27 cellular contexts compared by ENCODE assay signal in the genomic region with DNA sequence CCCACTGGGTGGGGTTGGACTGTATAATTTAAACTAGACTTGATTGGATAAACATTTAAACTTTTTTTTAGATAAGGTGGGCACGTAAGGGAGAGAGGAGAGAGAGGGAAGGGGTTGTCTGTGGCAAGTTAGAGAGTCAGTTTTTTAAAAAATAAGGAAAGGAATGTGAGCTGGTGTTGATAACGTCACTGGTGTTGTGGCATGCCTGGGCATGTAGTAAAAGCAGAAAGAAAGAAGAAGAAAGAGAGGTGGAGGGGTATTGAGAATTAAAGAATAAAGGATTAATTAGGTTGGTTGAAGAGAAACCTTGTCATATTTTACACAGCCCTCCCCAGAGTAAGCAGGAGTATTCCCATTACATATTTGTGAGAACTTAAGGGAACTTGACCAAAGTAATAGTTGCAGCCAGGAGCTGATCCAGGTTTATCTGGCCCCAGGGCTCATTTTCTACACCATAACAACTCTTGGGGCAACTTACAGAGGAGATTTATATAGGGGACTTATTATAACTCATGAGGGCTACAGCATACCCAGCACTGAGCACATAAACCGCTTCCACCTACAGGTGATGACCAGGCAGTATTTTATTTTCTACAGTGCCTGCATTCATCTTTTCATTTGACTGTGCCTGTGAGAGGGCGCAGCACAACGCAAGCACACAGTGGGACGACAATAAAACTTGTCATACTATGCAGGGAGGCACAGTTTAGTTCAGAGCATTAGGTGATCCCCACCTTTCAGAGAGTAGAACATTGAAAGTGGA.
DNase-seq lines count a peak whose midpoint lies in the region; ATAC-seq, FAIRE-seq and TF ChIP-seq lines count a peak whose summit lies in the region.
"Had no signal": no experiment of that assay in that cellular context is flagged by ENCODE, and none has a peak within 500 bp of the region (broad histone marks: within the 10 kb centered on the region; RNA-seq: fewer than 3 reads in every experiment).

No MANE protein-coding gene starts in this region.

- H3K27ac ChIP-seq in astrocyte (ENCODE audit: low read depth, low read length) (no peak overlapping the region), neuronal stem cell (replicated peaks; ENCODE audit: low read length) (no peak overlapping the region), WERI-Rb-1 (no peak overlapping the region)
- H3K27ac ChIP-seq: brain microvascular endothelial cell, HL-60, pancreas, right atrium auricular region had no signal

- no peaks in the 10 kb centered on the region for H3K79me1 ChIP-seq in neuronal stem cell (ENCODE audit: low read depth, low read length)

- H3K4me1 Mint-ChIP-seq in HFFc6 (ENCODE audit: low read depth), result peaks cover 26% of the 10 kb centered on the region
- peaks cover 14% of the 10 kb centered on the region for H3K4me1 Mint-ChIP-seq in astrocyte (ENCODE audit: low read depth, unreplicated experiment)
- H3K4me1 Mint-ChIP-seq: nephron had no signal

- H3K9me3 ChIP-seq in astrocyte (ENCODE audit: insufficient read depth, low read depth, low read length) (no peaks in the 10 kb centered on the region), neuronal stem cell (replicated peaks in 1 of 2; ENCODE audit: control insufficient read depth in 2 of 2, insufficient read depth in 1 of 2, low read depth in 1 of 2, low read length in 2 of 2) (no peaks in the 10 kb centered on the region), WERI-Rb-1 (ENCODE audit: severe bottlenecking) (no peaks in the 10 kb centered on the region)
- H3K9me3 ChIP-seq: pancreas, SK-N-SH had no signal

- H3K23ac ChIP-seq in neuronal stem cell (ENCODE audit: low read depth, low read length, poor library complexity), result no peak overlapping the region

- no peaks in the 10 kb centered on the region for H3K79me2 ChIP-seq in astrocyte (ENCODE audit: insufficient read depth, low read length)

- H3K4me3 ChIP-seq in astrocyte (ENCODE audit: insufficient read depth, low read depth, low read length) (no peak overlapping the region), neuronal stem cell (ENCODE audit: low read length in 2 of 2) (no peak overlapping the region), WERI-Rb-1 (ENCODE audit: low read depth, low read length) (no peak overlapping the region)
- H3K4me3 ChIP-seq: GM12878, pancreas, right atrium auricular region had no signal

- H3K36me3 Mint-ChIP-seq in HFFc6 (ENCODE audit: low read depth) (peaks cover 5% of the 10 kb centered on the region), astrocyte (ENCODE audit: low read depth, unreplicated experiment) (no peaks in the 10 kb centered on the region)

- H3K4me1 ChIP-seq in astrocyte (ENCODE audit: insufficient read depth, low read length) (no peaks in the 10 kb centered on the region), neuronal stem cell (ENCODE audit: control insufficient read depth in 2 of 2, insufficient read depth in 1 of 2, low read depth in 1 of 2, low read length in 2 of 2) (no peaks in the 10 kb centered on the region)
- H3K4me1 ChIP-seq: pancreas, right atrium auricular region had no signal

- no peaks in the 10 kb centered on the region for H3K9me3 Mint-ChIP-seq in HFFc6
- H3K9me3 Mint-ChIP-seq in astrocyte (ENCODE audit: unreplicated experiment), result peaks cover 2% of the 10 kb centered on the region
- H3K9me3 Mint-ChIP-seq: nephron had no signal

- H3K4me3 Mint-ChIP-seq in HFFc6 (no peak overlapping the region), astrocyte (ENCODE audit: unreplicated experiment) (no peak overlapping the region)
- H3K4me3 Mint-ChIP-seq: CD4-positive, CD25-positive, alpha-beta regulatory T cell; nephron; stimulated activated naive B cell treated with anti-CD40 and anti-IgM and Interleukin-4, amounts not matched to agents 10 μg/mL and 1 μg/mL and 100 μg/mL, for 72 hours; T-helper 17 cell had no signal

- no peak for TF ChIP-seq CTCF in HFFc6 (IDR thresholded peaks at IDR 0.05)
- TF ChIP-seq CTCF in astrocyte (IDR thresholded peaks at IDR 0.05; ENCODE audit: insufficient read depth, low read depth, low read length), result no peak
- TF ChIP-seq CTCF in WERI-Rb-1 (IDR thresholded peaks at IDR 0.05; ENCODE audit: low read depth, low read length), result no peak

- no peak for FAIRE-seq in astrocyte (lab: Jason Lieb, UNC)
- FAIRE-seq: GM12878, islet of Langerhans, pancreas had no signal

- no peaks in the 10 kb centered on the region for H4K20me1 ChIP-seq in astrocyte (ENCODE audit: insufficient read depth, low read length)

- H3K9ac ChIP-seq in astrocyte (ENCODE audit: low read length), result no peak overlapping the region
- no peak overlapping the region for H3K9ac ChIP-seq in neuronal stem cell (ENCODE audit: low read depth, low read length, poor library complexity)
- H3K9ac ChIP-seq: SK-N-SH had no signal

- H3K4ac ChIP-seq in neuronal stem cell (ENCODE audit: low read length), result no peak overlapping the region

- no peak for ATAC-seq in HG03439 (IDR thresholded peaks at IDR 0.05; ENCODE audit: unreplicated experiment)
- ATAC-seq: GM12878; left ventricle myocardium superior; pancreas; stimulated activated naive B cell treated with anti-CD40 and anti-IgM and Interleukin-4, amounts not matched to agents 10 μg/mL and 1 μg/mL and 100 μg/mL, for 72 hours; T-helper 17 cell had no signal

- no peaks in the 10 kb centered on the region for H3K27me3 ChIP-seq in astrocyte (ENCODE audit: insufficient read depth, low read length)
- H3K27me3 ChIP-seq in neuronal stem cell (ENCODE audit: control insufficient read depth in 3 of 3, insufficient read depth in 3 of 3, low read depth in 1 of 3, low read length in 3 of 3), result no peaks in the 10 kb centered on the region
- H3K27me3 ChIP-seq in WERI-Rb-1 (ENCODE audit: insufficient read depth, low read depth, severe bottlenecking), result no peaks in the 10 kb centered on the region
- H3K27me3 ChIP-seq: brain microvascular endothelial cell, pancreas, right atrium auricular region had no signal

- H4K8ac ChIP-seq in neuronal stem cell (ENCODE audit: low read depth, low read length), result no peak overlapping the region

- no peak overlapping the region for H2BK120ac ChIP-seq in neuronal stem cell (ENCODE audit: low read depth, low read length)

- H3K27me3 Mint-ChIP-seq in HFFc6 (ENCODE audit: insufficient read depth) (no peaks in the 10 kb centered on the region), astrocyte (ENCODE audit: low read depth, unreplicated experiment) (no peaks in the 10 kb centered on the region)
- H3K27me3 Mint-ChIP-seq: CD4-positive, CD25-positive, alpha-beta regulatory T cell; stimulated activated naive B cell treated with anti-CD40 and anti-IgM and Interleukin-4, amounts not matched to agents 10 μg/mL and 1 μg/mL and 100 μg/mL, for 72 hours had no signal

- H4K91ac ChIP-seq in neuronal stem cell (ENCODE audit: low read depth, low read length, poor library complexity), result no peak overlapping the region

- no peak overlapping the region for H2AK5ac ChIP-seq in neuronal stem cell (ENCODE audit: low read depth, low read length)

- H2BK12ac ChIP-seq in neuronal stem cell (ENCODE audit: low read length), result no peak overlapping the region

- H3K27ac Mint-ChIP-seq in HFFc6, result peak overlapping the region; percentile 47
- H3K27ac Mint-ChIP-seq in astrocyte (ENCODE audit: unreplicated experiment), result peak overlapping the region; percentile 87
- H3K27ac Mint-ChIP-seq: nephron; stimulated activated naive B cell treated with anti-CD40 and anti-IgM and Interleukin-4, amounts not matched to agents 10 μg/mL and 1 μg/mL and 100 μg/mL, for 72 hours; T-helper 17 cell had no signal

- H3K14ac ChIP-seq in neuronal stem cell (ENCODE audit: low read length), result no peak overlapping the region

- H2BK5ac ChIP-seq in neuronal stem cell (ENCODE audit: low read length), result no peak overlapping the region

- peak overlapping the region; percentile 18 for H2AFZ ChIP-seq in astrocyte (ENCODE audit: low read depth, low read length)
- peak overlapping the region; percentile 11 for H2AFZ ChIP-seq in neuronal stem cell (ENCODE audit: low read length)

- no peak overlapping the region for H2BK15ac ChIP-seq in neuronal stem cell (ENCODE audit: low read length)

- WGBS in neuronal stem cell (ENCODE audit: extremely low coverage in 2 of 2, insufficient read length in 2 of 2, insufficient replicate concordance in 1 of 2), 2 donors, result no CpG with 5 or more reads among the region's 6 CpGs

- H3K4me2 ChIP-seq in astrocyte (ENCODE audit: low read length), result no peak overlapping the region
- no peak overlapping the region for H3K4me2 ChIP-seq in neuronal stem cell (ENCODE audit: insufficient read depth, low read length, poor library complexity, severe bottlenecking)
- H3K4me2 ChIP-seq: SK-N-SH had no signal

- DNase-seq in HFFc6 (no peak), astrocyte (ENCODE audit: low read depth) (peak; percentile 20), fibroblast of peridontal ligament (ENCODE audit: extremely low read depth) (peak; percentile 16), neuronal stem cell (ENCODE audit: low spot score) (no peak), WERI-Rb-1 (no peak)
- no peak for DNase-seq in stimulated activated CD4-positive, alpha-beta T cell treated with anti-CD3 and anti-CD28 coated beads, Interleukin-1b, Interleukin-23, amount 100 ng/mL, for 48 hours
- DNase-seq in activated T-cell treated with anti-CD3 and anti-CD28 coated beads, Interleukin-2, amount 50 U/mL, for 48 hours, result no peak
- DNase-seq: activated gamma-delta T cell treated with Interleukin-2 at 50 U/mL for 16 hours; activated T-cell treated with anti-CD3 and anti-CD28 coated beads for 4 hours; brain microvascular endothelial cell; CD4-positive, CD25-positive, alpha-beta regulatory T cell; EL; Kasumi-1; left ventricle myocardium superior; NCI-H2171; NCI-H510A; pancreas; SK-N-SH; stimulated activated CD4-positive, alpha-beta T cell treated with anti-CD3 and anti-CD28 coated beads, Interleukin-4, amount 100 ng/mL, for 4 hours; stimulated activated naive B cell treated with anti-CD40 and anti-IgM and Interleukin-4, amounts not matched to agents 10 μg/mL and 1 μg/mL and 100 μg/mL, for 72 hours; T-helper 17 cell had no signal

- H3K18ac ChIP-seq in neuronal stem cell (ENCODE audit: low read length), result peak overlapping the region; percentile 57

- H3K36me3 ChIP-seq in astrocyte (ENCODE audit: insufficient read depth, low read length), result no peaks in the 10 kb centered on the region
- no peaks in the 10 kb centered on the region for H3K36me3 ChIP-seq in neuronal stem cell (replicated peaks in 1 of 2; ENCODE audit: control insufficient read depth in 2 of 2, insufficient read depth in 2 of 2, low read length in 2 of 2)
- no peaks in the 10 kb centered on the region for H3K36me3 ChIP-seq in WERI-Rb-1
- H3K36me3 ChIP-seq: brain microvascular endothelial cell, pancreas had no signal

Comparison
In these comparisons a context has a peak if more than half of its experiments do, and no peak if none do; other contexts are left out.
1. DNase-seq: peak in astrocyte (single experiment) and fibroblast of peridontal ligament (single experiment); none in HFFc6 (single experiment), neuronal stem cell (single experiment), stimulated activated CD4-positive, alpha-beta T cell treated with anti-CD3 and anti-CD28 coated beads, Interleukin-1b, Interleukin-23, amount 100 ng/mL, for 48 hours (single experiment), WERI-Rb-1 (single experiment) and activated T-cell treated with anti-CD3 and anti-CD28 coated beads, Interleukin-2, amount 50 U/mL, for 48 hours (0 of 2).